Comparison of ENCODE assay signal across 2 cellular contexts in genomic region chrX:116726806-116727205, GRCh38.
TF ChIP-seq lines count a peak whose summit lies in the region.

No MANE protein-coding gene starts in this region.

TF ChIP-seq in H1, 55 proteins besides CTCF, POLR2A, EP300 and RAD21:
- TF ChIP-seq ATF2 (IDR thresholded peaks at IDR 0.05; ENCODE audit: low read length) (no peak), POU5F1 (IDR thresholded peaks at IDR 0.05; ENCODE audit: low read depth, low read length) (0 out of 2 replicates have a peak, but pooled peaks have one; percentile 9), CREB1 (IDR thresholded peaks at IDR 0.05) (no peak)

TF ChIP-seq in SK-N-SH, 30 proteins besides CTCF, POLR2A, EP300 and RAD21:
- TF ChIP-seq PBX3 (IDR thresholded peaks at IDR 0.05) (no peak), REST (IDR thresholded peaks at IDR 0.05; ENCODE audit: low read depth, low read length) (no peak), RFX5 (IDR thresholded peaks at IDR 0.05; ENCODE audit: low read length) (no peak), FOXJ3 (CRISPR knock-in tag; IDR thresholded peaks at IDR 0.05) (no peak), USF2 (IDR thresholded peaks at IDR 0.05; ENCODE audit: borderline replicate concordance, low read depth, low read length) (no peak), NRF1 (IDR thresholded peaks at IDR 0.05; ENCODE audit: low read depth, low read length) (no peak), ELF1 (IDR thresholded peaks at IDR 0.05) (no peak), FOSL2 (IDR thresholded peaks at IDR 0.05; ENCODE audit: borderline replicate concordance, low read depth) (no peak), YY1 (IDR thresholded peaks at IDR 0.05; ENCODE audit: low read depth) (no peak), POLR2AphosphoS5 (IDR thresholded peaks at IDR 0.05; ENCODE audit: low read depth, low read length) (no peak), EZH2phosphoT487 (IDR thresholded peaks at IDR 0.05; ENCODE audit: borderline replicate concordance, low read depth) (no peak), GABPA (IDR thresholded peaks at IDR 0.05; ENCODE audit: low read depth) (no peak), NFIC (IDR thresholded peaks at IDR 0.05; ENCODE audit: borderline replicate concordance) (no peak), TCF12 (IDR thresholded peaks at IDR 0.05) (no peak)
